10 cellular contexts compared by ENCODE assay signal in genomic region chr17:48051278-48051677, GRCh38. TPM values are rescaled to one million over a fixed set of nuclear protein-coding genes. Genes with fewer than 3 reads are reported as not detected.
A peak's percentile ranks its signal among the peaks of the same experiment; 100 is the strongest.
DNase-seq lines count a peak whose midpoint lies in the region; ATAC-seq, FAIRE-seq and TF ChIP-seq lines count a peak whose summit lies in the region.
"Had no signal": no experiment of that assay in that cellular context is flagged by ENCODE, and none has a peak within 500 bp of the region (broad histone marks: within the 10 kb centered on the region; RNA-seq: fewer than 3 reads in every experiment).

No MANE protein-coding gene starts in this region.

- in situ Hi-C loops in GM12878 (cut with MboI): no loop called here

- BruUV-seq in GM12878 (replicated peaks; lab: Mats Ljungman, UMichigan): no TSS peak

- intact Hi-C loops in GM12878 (cut with micrococcal nuclease; ENCODE audit: unreplicated experiment): no loop called here
- intact Hi-C loops in testis (cut with DNase I; ENCODE audit: low total_unique reads): no loop called here

- H3K79me2 ChIP-seq in GM12878 (ENCODE audit: control insufficient read depth, insufficient read depth, low read length): peaks cover 93% of the 10 kb centered on the region

- peaks cover 72% of the 10 kb centered on the region for H3K4me1 Mint-ChIP-seq in activated CD4-positive, alpha-beta T cell treated with anti-CD3 and anti-CD28 coated beads, Interleukin-2, amount 10 ng/mL, durations not matched to agents 7 days and 5 days

- POLR2A ChIA-PET in activated CD4-positive, alpha-beta T cell treated with anti-CD3 and anti-CD28 coated beads, Interleukin-2, amount 10 ng/mL, durations not matched to agents 7 days and 5 days (lab: Charles Lee): no interaction called here
- POLR2A ChIA-PET in GM12878 (lab: Charles Lee): interaction anchor here (0.5 to 4.8 kb wide), 4 partner anchors 10 to 57 kb away, joined by 5 to 29 read pairs (median 15); partner anchors contain the start of gene SNX11

- DNase-seq in activated CD4-positive, alpha-beta T cell treated with anti-CD3 and anti-CD28 coated beads, Interleukin-2, amount 10 ng/mL, durations not matched to agents 7 days and 5 days: no peak
- no peak for DNase-seq in activated CD4-positive, alpha-beta T cell treated with anti-CD3 and anti-CD28 coated beads, Interleukin-2, amount 50 U/mL, for 48 hours
- DNase-seq in GM12878 (ENCODE audit: low read depth, low spot score) (no peak), testis (no peak)
- DNase-seq: stimulated activated CD4-positive, alpha-beta T cell treated with anti-CD3 and anti-CD28 coated beads, Interleukin-2, amount 100 ng/mL, for 48 hours had no signal

- no peak for TF ChIP-seq CTCF in GM12878 (IDR thresholded peaks at IDR 0.05 in 2 of 3, conservative IDR thresholded peaks at IDR 0.05 in 1 of 3; ENCODE audit: control insufficient read depth in 2 of 3, extremely low read depth in 1 of 3, insufficient read depth in 1 of 3, low read depth in 3 of 3, low read length in 3 of 3)
- no peak for TF ChIP-seq CTCF in liver (IDR thresholded peaks at IDR 0.05; ENCODE audit: low read depth, low read length, missing input control)
- no peak for TF ChIP-seq CTCF in testis (IDR thresholded peaks at IDR 0.05)

- H3K4me3 ChIP-seq in GM12878 (peak overlapping the region; percentile 97), liver (ENCODE audit: low read depth in 1 of 3, low read length in 3 of 3) (peak overlapping the region in 1 of 3 donors; percentile 2), testis (peak overlapping the region in 1 of 2 donors; percentile 9)

- TF ChIP-seq RAD21 in GM12878 (IDR thresholded peaks at IDR 0.05; ENCODE audit: insufficient read depth, low read depth, low read length) (no peak), liver (IDR thresholded peaks at IDR 0.05) (no peak)

- peaks cover 5% of the 10 kb centered on the region; the same call in 1 of the 2 replicates for H4K20me1 ChIP-seq in GM12878 (ENCODE audit: control insufficient read depth, insufficient read depth)

- no peak for TF ChIP-seq POLR2A in GM12878 (IDR thresholded peaks at IDR 0.05; ENCODE audit: low read depth, low read length)
- no peak for TF ChIP-seq POLR2A in testis (IDR thresholded peaks at IDR 0.05)

- H3K4me3 Mint-ChIP-seq in activated CD4-positive, alpha-beta T cell treated with anti-CD3 and anti-CD28 coated beads, Interleukin-2, amount 10 ng/mL, durations not matched to agents 7 days and 5 days: no peak overlapping the region

- peak overlapping the region; percentile 39 for H3K27ac Mint-ChIP-seq in activated CD4-positive, alpha-beta T cell treated with anti-CD3 and anti-CD28 coated beads, Interleukin-2, amount 10 ng/mL, durations not matched to agents 7 days and 5 days

- SMC1A ChIA-PET in GM12878 (lab: Charles Lee; ENCODE audit: uncharacterized antibody, unreplicated experiment): interaction anchor here (5.8 kb wide), 1 partner anchor 25 kb away, joined by 39 read pairs; no protein-coding TSS in a partner anchor

- H3K9me3 Mint-ChIP-seq in activated CD4-positive, alpha-beta T cell treated with anti-CD3 and anti-CD28 coated beads, Interleukin-2, amount 10 ng/mL, durations not matched to agents 7 days and 5 days: no peaks in the 10 kb centered on the region

- H3K4me1 ChIP-seq in GM12878 (ENCODE audit: control insufficient read depth, insufficient read depth, low read length): peaks cover 25% of the 10 kb centered on the region
- H3K4me1 ChIP-seq in liver (ENCODE audit: control insufficient read depth in 4 of 4, insufficient read depth in 4 of 4, low read length in 3 of 4): peaks cover 31 to 70% (median 58%) of the 10 kb centered on the region in 4 donors
- peaks cover 66% of the 10 kb centered on the region for H3K4me1 ChIP-seq in testis

- CTCF ChIA-PET in activated CD4-positive, alpha-beta T cell treated with anti-CD3 and anti-CD28 coated beads, Interleukin-2, amount 10 ng/mL, durations not matched to agents 7 days and 5 days (lab: Charles Lee): interaction anchor here (1.5 kb wide), 2 partner anchors 17 to 34 kb away, joined by 4 to 7 read pairs; no protein-coding TSS in a partner anchor
- CTCF ChIA-PET in GM12878 (lab: Yijun Ruan, JAX): interaction anchor here (1.0 to 9.0 kb wide), 4 partner anchors 15 to 28 kb away, joined by 3 to 87 read pairs (median 41); partner anchors contain the start of gene COPZ2

- ATAC-seq in GM12878 (no peak), HG03196 (IDR thresholded peaks at IDR 0.05; ENCODE audit: unreplicated experiment) (no peak), GM21825 (IDR thresholded peaks at IDR 0.05; ENCODE audit: unreplicated experiment) (no peak), HG02610 (IDR thresholded peaks at IDR 0.05; ENCODE audit: unreplicated experiment) (no peak)

- no peaks in the 10 kb centered on the region for H3K27me3 Mint-ChIP-seq in activated CD4-positive, alpha-beta T cell treated with anti-CD3 and anti-CD28 coated beads, Interleukin-2, amount 10 ng/mL, durations not matched to agents 7 days and 5 days
- H3K27me3 Mint-ChIP-seq: B cell had no signal

- no peak overlapping the region for H3K9ac ChIP-seq in GM12878 (ENCODE audit: control insufficient read depth, insufficient read depth, low read length)
- peak overlapping the region in 1 of 2 donors; percentile 27 for H3K9ac ChIP-seq in liver (ENCODE audit: low read depth in 1 of 2, low read length in 2 of 2)

- peak overlapping the region; percentile 78 for H3K4me2 ChIP-seq in GM12878 (ENCODE audit: control insufficient read depth, insufficient read depth)

- H3K36me3 ChIP-seq in GM12878 (ENCODE audit: control insufficient read depth in 2 of 2, insufficient read depth in 2 of 2, low read length in 1 of 2) (peaks cover 13 to 25% of the 10 kb centered on the region in 2 experiments), liver (ENCODE audit: control insufficient read depth in 4 of 4, insufficient read depth in 3 of 4, low read depth in 1 of 4, low read length in 3 of 4) (peaks cover 0 to 4% (median 2%) of the 10 kb centered on the region in 4 donors), testis (ENCODE audit: low read depth, missing control alignments) (no peaks in the 10 kb centered on the region)

- peaks cover 44% of the 10 kb centered on the region for H3K36me3 Mint-ChIP-seq in activated CD4-positive, alpha-beta T cell treated with anti-CD3 and anti-CD28 coated beads, Interleukin-2, amount 10 ng/mL, durations not matched to agents 7 days and 5 days (ENCODE audit: low read depth)

- RAD21 ChIA-PET in GM12878 (lab: Charles Lee; ENCODE audit: unreplicated experiment): interaction anchor here (5.8 kb wide), 1 partner anchor 25 kb away, joined by 47 read pairs; no protein-coding TSS in a partner anchor

- WGBS in GM12878 (ENCODE audit: insufficient coverage, insufficient replicate concordance, low lambda C conversion rate, missing lambda C conversion rate): 98% methylated on average over 10 of the region's 10 CpGs
- 61% methylated on average over 10 of the region's 10 CpGs for WGBS in liver
- WGBS in testis, 2 donors: 59 to 83% methylated on average over 10 of the region's 10 CpGs

- H3K27me3 ChIP-seq in GM12878 (replicated peaks in 1 of 2; ENCODE audit: control insufficient read depth in 2 of 2, insufficient read depth in 2 of 2, low read length in 1 of 2): no peaks in the 10 kb centered on the region
- no peaks in the 10 kb centered on the region for H3K27me3 ChIP-seq in liver (ENCODE audit: control insufficient read depth in 4 of 4, insufficient read depth in 4 of 4, low read length in 3 of 4)
- no peaks in the 10 kb centered on the region for H3K27me3 ChIP-seq in testis

- no peak overlapping the region for H2AFZ ChIP-seq in GM12878 (ENCODE audit: control insufficient read depth, low read depth, low read length)

- H3K9me3 ChIP-seq in GM12878 (replicated peaks; ENCODE audit: control insufficient read depth, insufficient read depth, low read length) (no peaks in the 10 kb centered on the region), liver (ENCODE audit: control insufficient read depth in 4 of 4, low read length in 3 of 4) (no peaks in the 10 kb centered on the region), testis (no peaks in the 10 kb centered on the region)

- H3K27ac ChIP-seq in GM12878 (ENCODE audit: control insufficient read depth, insufficient read depth) (peak overlapping the region; percentile 89; the same call in 1 of the 2 replicates), liver (ENCODE audit: low read depth in 1 of 2, low read length in 2 of 2) (peak overlapping the region; percentile 93 to 99), testis (peak overlapping the region; percentile 98 to 99)

- FAIRE-seq in GM12878 (lab: Jason Lieb, UNC): no peak

- no peak for TF ChIP-seq EP300 in GM12878 (IDR thresholded peaks at IDR 0.05; ENCODE audit: borderline replicate concordance in 1 of 2, control insufficient read depth in 1 of 2, low read depth in 2 of 2, low read length in 2 of 2)

RNA-seq across cellular contexts. Expression of gene NFE2L1, which starts 3.1 kb away (rescaled TPM):
- total RNA-seq in activated CD4-positive, alpha-beta T cell treated with anti-CD3 and anti-CD28 coated beads, Interleukin-2, amount 10 ng/mL, durations not matched to agents 7 days and 5 days: 10 to 100 TPM; 53.2 to 65.9 TPM
- total RNA-seq in GM12878 (2013; cell fraction: nucleolus; rRNA removed): 68.6 and 83.4 TPM in 2 replicates
- total RNA-seq in GM12878 (2014; rRNA removed) (16.5 and 16.8 TPM in 2 replicates), GM12878 (2014; rRNA removed; fragmentation: Illumina TruSeq; extraction: Trizol) (36.2 and 39.9 TPM in 2 replicates), GM12878 (2021) (62.3 and 72.8 TPM in 2 replicates), liver (10 to 100 TPM; 37.5 to 79.5 TPM), testis (100 to 1,000 TPM; 180 to 199 TPM)
- 52.9 TPM for polyA plus RNA-seq in GM12878 (2011; ENCODE audit: low read depth)
- polyA plus RNA-seq in GM12878 (2011; rRNA removed) (84.5 and 104 TPM in 2 replicates), GM12878 (2014; fragmentation: Illumina TruSeq; extraction: Trizol) (60.5 and 63.8 TPM in 2 replicates), GM12878 (2014; fragmentation: Nextera tagmentation; extraction: Ambion mirVana) (1 to 10 TPM; 3.8 to 4.1 TPM), GM12878 (2014; rRNA removed) (44.7 and 48.6 TPM in 2 replicates), GM12878 (2016; fragmentation: Nextera tagmentation; extraction: Ambion mirVana) (10 to 100 TPM; 11.1 to 11.5 TPM), liver (10 to 100 TPM; 14.3 to 77.7 TPM), testis (ENCODE audit: insufficient read depth, low read depth, low replicate concordance) (193 TPM)
- 78.3 and 81.2 TPM in 2 replicates for polyA plus RNA-seq in GM12878 (2011; cell fraction: cytosol; rRNA removed)
- polyA plus RNA-seq in GM12878 (2011; cell fraction: nucleus; rRNA removed): 72.4 and 101 TPM in 2 replicates
- polyA plus RNA-seq in GM12878 (2012): 70.1 and 111 TPM in 2 replicates
- 71.0 and 98.3 TPM in 2 replicates for polyA minus RNA-seq in GM12878 (2011; rRNA and poly(A)+ RNA removed)
- polyA minus RNA-seq in GM12878 (2011; cell fraction: cytosol; rRNA and poly(A)+ RNA removed): 30.1 and 32.1 TPM in 2 replicates
- 22.1 and 37.8 TPM in 2 replicates for polyA minus RNA-seq in GM12878 (2011; cell fraction: nucleus; rRNA and poly(A)+ RNA removed)

RNA-seq across cellular contexts. Expression of gene COPZ2, which starts 13.7 kb away (rescaled TPM):
- 1 to 10 TPM; 3.4 to 4.0 TPM for total RNA-seq in activated CD4-positive, alpha-beta T cell treated with anti-CD3 and anti-CD28 coated beads, Interleukin-2, amount 10 ng/mL, durations not matched to agents 7 days and 5 days
- 0.86 TPM in 1 of 2 replicates, not detected in the other for total RNA-seq in GM12878 (2013; cell fraction: nucleolus; rRNA removed)
- total RNA-seq in GM12878 (2014; rRNA removed) (0.93 and 1.6 TPM in 2 replicates), GM12878 (2014; rRNA removed; fragmentation: Illumina TruSeq; extraction: Trizol) (2.3 and 2.7 TPM in 2 replicates), GM12878 (2021) (3.6 and 4.3 TPM in 2 replicates), liver (10 to 100 TPM in 1 of 2 donors, 1 to 10 TPM in 1; 2.6 to 13.3 TPM), testis (10 to 100 TPM; 13.2 to 14.7 TPM)
- 2.1 TPM for polyA plus RNA-seq in GM12878 (2011; ENCODE audit: low read depth)
- polyA plus RNA-seq in GM12878 (2011; rRNA removed) (0.20 and 0.27 TPM in 2 replicates), GM12878 (2014; fragmentation: Illumina TruSeq; extraction: Trizol) (1.8 and 3.3 TPM in 2 replicates), GM12878 (2014; fragmentation: Nextera tagmentation; extraction: Ambion mirVana) (1 to 10 TPM; 2.5 to 2.9 TPM), GM12878 (2014; rRNA removed) (2.7 and 3.1 TPM in 2 replicates), GM12878 (2016; fragmentation: Nextera tagmentation; extraction: Ambion mirVana) (1 to 10 TPM; 2.0 to 3.2 TPM), liver (10 to 100 TPM; 22.4 to 38.1 TPM), testis (ENCODE audit: insufficient read depth, low read depth, low replicate concordance) (47.6 TPM)
- 0.12 and 0.40 TPM in 2 replicates for polyA plus RNA-seq in GM12878 (2011; cell fraction: cytosol; rRNA removed)
- polyA plus RNA-seq in GM12878 (2011; cell fraction: nucleus; rRNA removed): 0.22 and 0.48 TPM in 2 replicates
- polyA plus RNA-seq in GM12878 (2012): 3.1 and 4.2 TPM in 2 replicates
- not detected in 2 replicates for polyA minus RNA-seq in GM12878 (2011; rRNA and poly(A)+ RNA removed)
- not detected in 2 replicates for polyA minus RNA-seq in GM12878 (2011; cell fraction: cytosol; rRNA and poly(A)+ RNA removed)
- polyA minus RNA-seq in GM12878 (2011; cell fraction: nucleus; rRNA and poly(A)+ RNA removed): not detected in 2 replicates

RNA-seq across cellular contexts. Expression of gene CBX1, which starts 50.0 kb away (rescaled TPM):
- 10 to 100 TPM; 63.6 to 64.8 TPM for total RNA-seq in activated CD4-positive, alpha-beta T cell treated with anti-CD3 and anti-CD28 coated beads, Interleukin-2, amount 10 ng/mL, durations not matched to agents 7 days and 5 days
- 12.3 and 13.8 TPM in 2 replicates for total RNA-seq in GM12878 (2013; cell fraction: nucleolus; rRNA removed)
- 46.1 and 48.2 TPM in 2 replicates for total RNA-seq in GM12878 (2014; rRNA removed)
- 76.7 and 76.9 TPM in 2 replicates for total RNA-seq in GM12878 (2014; rRNA removed; fragmentation: Illumina TruSeq; extraction: Trizol)
- total RNA-seq in GM12878 (2021): 55.6 and 57.2 TPM in 2 replicates
- polyA plus RNA-seq in GM12878 (2011; ENCODE audit: low read depth): 43.2 TPM
- 39.3 and 52.5 TPM in 2 replicates for polyA plus RNA-seq in GM12878 (2011; rRNA removed)
- 22.2 and 24.0 TPM in 2 replicates for polyA plus RNA-seq in GM12878 (2011; cell fraction: cytosol; rRNA removed)
- polyA plus RNA-seq in GM12878 (2011; cell fraction: nucleus; rRNA removed): 11.3 and 14.8 TPM in 2 replicates
- polyA plus RNA-seq in GM12878 (2012): 52.7 and 64.5 TPM in 2 replicates
- polyA plus RNA-seq in GM12878 (2014; fragmentation: Illumina TruSeq; extraction: Trizol): 99.2 and 133 TPM in 2 replicates
- 10 to 100 TPM; 11.8 to 20.3 TPM for polyA plus RNA-seq in GM12878 (2014; fragmentation: Nextera tagmentation; extraction: Ambion mirVana)
- 43.4 and 45.4 TPM in 2 replicates for polyA plus RNA-seq in GM12878 (2014; rRNA removed)
- 10 to 100 TPM; 36.6 to 41.6 TPM for polyA plus RNA-seq in GM12878 (2016; fragmentation: Nextera tagmentation; extraction: Ambion mirVana)
- polyA minus RNA-seq in GM12878 (2011; rRNA and poly(A)+ RNA removed): 13.1 TPM in 2 replicates
- polyA minus RNA-seq in GM12878 (2011; cell fraction: cytosol; rRNA and poly(A)+ RNA removed): 10.4 and 11.5 TPM in 2 replicates
- 3.0 and 5.5 TPM in 2 replicates for polyA minus RNA-seq in GM12878 (2011; cell fraction: nucleus; rRNA and poly(A)+ RNA removed)
- 10 to 100 TPM in 1 of 2 donors, 1 to 10 TPM in 1; 9.9 to 11.6 TPM for total RNA-seq in liver
- 1 to 10 TPM; 3.4 to 9.4 TPM for polyA plus RNA-seq in liver
- total RNA-seq in testis: 10 to 100 TPM; 59.9 to 70.1 TPM
- polyA plus RNA-seq in testis (ENCODE audit: insufficient read depth, low read depth, low replicate concordance): 123 TPM

RNA-seq across cellular contexts. Expression of gene SNX11, which starts 56.3 kb away (rescaled TPM):
- total RNA-seq in activated CD4-positive, alpha-beta T cell treated with anti-CD3 and anti-CD28 coated beads, Interleukin-2, amount 10 ng/mL, durations not matched to agents 7 days and 5 days: 10 to 100 TPM; 21.2 to 22.4 TPM
- 99.3 and 112 TPM in 2 replicates for total RNA-seq in GM12878 (2013; cell fraction: nucleolus; rRNA removed)
- 63.7 and 69.0 TPM in 2 replicates for total RNA-seq in GM12878 (2014; rRNA removed)
- total RNA-seq in GM12878 (2014; rRNA removed; fragmentation: Illumina TruSeq; extraction: Trizol): 62.3 and 63.1 TPM in 2 replicates
- 60.8 and 63.4 TPM in 2 replicates for total RNA-seq in GM12878 (2021)
- 61.3 TPM for polyA plus RNA-seq in GM12878 (2011; ENCODE audit: low read depth)
- polyA plus RNA-seq in GM12878 (2011; rRNA removed): 116 and 127 TPM in 2 replicates
- polyA plus RNA-seq in GM12878 (2011; cell fraction: cytosol; rRNA removed): 107 and 138 TPM in 2 replicates
- polyA plus RNA-seq in GM12878 (2011; cell fraction: nucleus; rRNA removed): 75.2 and 94.2 TPM in 2 replicates
- 52.4 and 59.0 TPM in 2 replicates for polyA plus RNA-seq in GM12878 (2012)
- 66.0 and 77.8 TPM in 2 replicates for polyA plus RNA-seq in GM12878 (2014; fragmentation: Illumina TruSeq; extraction: Trizol)
- 10 to 100 TPM; 61.3 to 75.6 TPM for polyA plus RNA-seq in GM12878 (2014; fragmentation: Nextera tagmentation; extraction: Ambion mirVana)
- polyA plus RNA-seq in GM12878 (2014; rRNA removed): 60.9 and 64.2 TPM in 2 replicates
- 10 to 100 TPM; 34.2 to 39.9 TPM for polyA plus RNA-seq in GM12878 (2016; fragmentation: Nextera tagmentation; extraction: Ambion mirVana)
- polyA minus RNA-seq in GM12878 (2011; rRNA and poly(A)+ RNA removed): 92.8 and 107 TPM in 2 replicates
- 31.8 and 40.1 TPM in 2 replicates for polyA minus RNA-seq in GM12878 (2011; cell fraction: cytosol; rRNA and poly(A)+ RNA removed)
- 31.7 and 39.3 TPM in 2 replicates for polyA minus RNA-seq in GM12878 (2011; cell fraction: nucleus; rRNA and poly(A)+ RNA removed)
- total RNA-seq in liver: 10 to 100 TPM in 1 of 2 donors, 1 to 10 TPM in 1; 7.9 to 11.4 TPM
- 1 to 10 TPM; 6.4 to 9.1 TPM for polyA plus RNA-seq in liver
- total RNA-seq in testis: 10 to 100 TPM; 20.3 to 23.1 TPM
- polyA plus RNA-seq in testis (ENCODE audit: insufficient read depth, low read depth, low replicate concordance): 23.1 TPM
